8 cellular contexts compared by ENCODE assay signal in the genomic region with DNA sequence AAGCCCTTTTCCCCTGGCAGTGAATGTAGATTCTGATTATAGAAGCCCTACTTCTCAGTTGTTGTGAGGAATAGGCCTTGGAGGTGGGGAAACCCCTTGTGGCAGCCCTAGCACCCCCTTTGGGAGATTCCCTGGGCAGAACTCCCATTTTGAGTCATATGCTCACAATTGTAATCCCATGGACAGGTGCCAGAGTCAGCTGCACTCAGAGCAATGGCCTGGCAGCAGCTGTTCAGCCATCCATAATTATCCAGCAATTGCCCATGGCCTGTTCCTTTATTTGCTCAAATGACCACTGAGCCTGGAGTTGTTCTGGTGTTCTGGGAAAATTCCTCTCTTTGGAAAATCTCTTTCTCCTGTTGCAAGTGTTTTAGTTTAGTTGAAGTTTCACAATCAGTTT.
DNase-seq lines count a peak whose midpoint lies in the region; ATAC-seq and TF ChIP-seq lines count a peak whose summit lies in the region.

No MANE protein-coding gene starts in this region.

- POLR2A ChIA-PET in GM10248 (lab: Yijun Ruan, JAX), result no interaction called here

- ATAC-seq in HG03354 (IDR thresholded peaks at IDR 0.05; ENCODE audit: poor library complexity, severe bottlenecking, unreplicated experiment), result no peak

- CTCF ChIA-PET in GM10248 (lab: Yijun Ruan, JAX), result interaction anchor here (0.9 to 1.4 kb wide), 5 partner anchors 12 to 106 kb away, joined by 3 to 4 read pairs (median 3); no protein-coding TSS in a partner anchor

- TF ChIP-seq CTCF in astrocyte of the cerebellum (IDR thresholded peaks at IDR 0.05; ENCODE audit: low read depth, low read length, missing control alignments), result peak; percentile 2
- TF ChIP-seq CTCF in GM10248 (IDR thresholded peaks at IDR 0.05; ENCODE audit: control extremely low read depth, extremely low read depth, low read depth, missing control alignments), result no peak

- in situ Hi-C loops in astrocyte of the cerebellum (cut with HindIII; ENCODE audit: low sequenced_read_pairs), result no loop called here

- peak; percentile 55 for DNase-seq in COLO668 (lab: John Stamatoyannopoulos, UW; ENCODE audit: unreplicated experiment)
- peak; percentile 15 for DNase-seq in HuH-7 (ENCODE audit: low spot score)
- peak; percentile 82 for DNase-seq in astrocyte of the cerebellum (ENCODE audit: low read depth)
- peak; percentile 14 for DNase-seq in iPS-NIHi11 (ENCODE audit: low spot score)
- peak; percentile 35 for DNase-seq in smooth muscle cell of the brain vasculature (ENCODE audit: low read depth, low spot score)
- DNase-seq in activated naive CD4-positive, alpha-beta T cell treated with anti-CD3 and anti-CD28 coated beads, Interleukin-2, amount 50 U/mL, for 16 hours, result no peak
- no peak for DNase-seq in GM10248 (ENCODE audit: extremely low spot score)

- no peak overlapping the region for H3K4me3 ChIP-seq in astrocyte of the cerebellum (ENCODE audit: low read depth, low read length)

Comparison
In these comparisons a context has a peak if more than half of its experiments do, and no peak if none do; other contexts are left out.
1. DNase-seq: peak in COLO668 (single experiment), HuH-7 (single experiment), astrocyte of the cerebellum (single experiment), iPS-NIHi11 (single experiment) and smooth muscle cell of the brain vasculature (single experiment); none in activated naive CD4-positive, alpha-beta T cell treated with anti-CD3 and anti-CD28 coated beads, Interleukin-2, amount 50 U/mL, for 16 hours (single experiment) and GM10248 (single experiment).